In genomic region chr9:91718071-91718470, GRCh38 we compare ENCODE assay signal across 23 cellular contexts.
"Had no signal": no experiment of that assay in that cellular context is flagged by ENCODE, and none has a peak within 500 bp of the region (broad histone marks: within the 10 kb centered on the region; RNA-seq: fewer than 3 reads in every experiment).

No MANE protein-coding gene starts in this region.

- H3K4me3 Mint-ChIP-seq: IgD-negative memory B cell had no signal

- H3K27ac ChIP-seq: KMS-11, RWPE1 had no signal

- DNase-seq: Kasumi-1, MM.1S, NCI-H1092 treated with DMSO at 0.1 percent for 48 hours, NCI-H1436, NCI-H187, NCI-H2029, NCI-H2081 treated with DMSO at 0.1 percent for 48 hours, NCI-H2171, NCI-H226, NCI-H446, NCI-H510A, NCI-H524 treated with DMSO at 0.1 percent for 48 hours, NCI-H69, NCI-H774, PC-3, SHP77, SK-N-SH, SW 1271 had no signal

- H3K9me3 ChIP-seq: SK-N-SH had no signal

- H3K4me3 ChIP-seq: K562 had no signal

- H3K36me3 Mint-ChIP-seq: IgD-negative memory B cell had no signal

- ATAC-seq: K562, Panc1, PC-3 had no signal

- H3K4me2 ChIP-seq: KMS-11, SK-N-SH had no signal

- H3K9ac ChIP-seq: KMS-11, SK-N-SH had no signal

- H3K27ac Mint-ChIP-seq: IgD-negative memory B cell had no signal
